ENCODE assay signal across 1 cellular context in the genomic region with DNA sequence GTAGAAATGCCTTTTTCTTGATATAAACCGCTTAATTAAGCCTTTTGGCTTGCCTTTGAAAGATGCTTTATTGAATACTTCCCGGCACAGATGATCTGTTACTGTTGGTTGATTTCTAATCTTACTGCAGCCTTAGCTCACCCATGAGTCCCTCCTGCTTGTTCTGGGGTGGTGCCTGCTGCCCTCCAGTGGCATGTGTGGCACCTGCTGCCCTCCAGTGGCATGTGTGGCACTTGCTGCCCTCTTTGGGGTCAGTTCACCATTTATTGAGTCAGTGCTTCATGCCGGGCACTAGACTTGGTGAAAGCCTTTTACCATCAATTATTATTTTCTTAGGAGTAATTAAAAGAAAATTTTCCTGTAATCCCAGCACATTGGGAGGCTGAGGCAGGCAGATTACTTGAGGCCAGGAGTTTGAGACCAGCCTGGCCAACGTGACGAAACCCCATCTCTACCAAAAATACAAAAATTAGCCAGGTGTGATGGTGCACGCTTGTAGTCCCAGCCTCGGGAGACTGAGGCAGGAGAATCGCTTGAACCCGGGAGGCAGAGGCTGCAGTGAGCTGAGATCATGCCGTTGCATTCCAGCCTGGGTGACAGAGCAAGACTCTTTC.
TF ChIP-seq lines count a peak whose summit lies in the region.

No MANE protein-coding gene starts in this region.

TF ChIP-seq in HepG2, 621 proteins besides CTCF, POLR2A, EP300 and RAD21 (continued from another document):
- TF ChIP-seq MBNL3 (CRISPR knock-in tag; conservative IDR thresholded peaks at IDR 0.05): no peak
- TF ChIP-seq ZEB1 (IDR thresholded peaks at IDR 0.05; ENCODE audit: insufficient replicate concordance, low read depth): no peak
- TF ChIP-seq ZNF274 (CRISPR knock-in tag; IDR thresholded peaks at IDR 0.05): no peak
- TF ChIP-seq ZNF720 (CRISPR knock-in tag; IDR thresholded peaks at IDR 0.05): no peak
- TF ChIP-seq NFKB2 (CRISPR knock-in tag; IDR thresholded peaks at IDR 0.05; ENCODE audit: borderline replicate concordance): no peak
- no peak for TF ChIP-seq SOX13 (IDR thresholded peaks at IDR 0.05)
- TF ChIP-seq SOX13 (CRISPR knock-in tag; conservative IDR thresholded peaks at IDR 0.05 in 1 of 2, IDR thresholded peaks at IDR 0.05 in 1 of 2): no peak
- TF ChIP-seq, protein P1, sequence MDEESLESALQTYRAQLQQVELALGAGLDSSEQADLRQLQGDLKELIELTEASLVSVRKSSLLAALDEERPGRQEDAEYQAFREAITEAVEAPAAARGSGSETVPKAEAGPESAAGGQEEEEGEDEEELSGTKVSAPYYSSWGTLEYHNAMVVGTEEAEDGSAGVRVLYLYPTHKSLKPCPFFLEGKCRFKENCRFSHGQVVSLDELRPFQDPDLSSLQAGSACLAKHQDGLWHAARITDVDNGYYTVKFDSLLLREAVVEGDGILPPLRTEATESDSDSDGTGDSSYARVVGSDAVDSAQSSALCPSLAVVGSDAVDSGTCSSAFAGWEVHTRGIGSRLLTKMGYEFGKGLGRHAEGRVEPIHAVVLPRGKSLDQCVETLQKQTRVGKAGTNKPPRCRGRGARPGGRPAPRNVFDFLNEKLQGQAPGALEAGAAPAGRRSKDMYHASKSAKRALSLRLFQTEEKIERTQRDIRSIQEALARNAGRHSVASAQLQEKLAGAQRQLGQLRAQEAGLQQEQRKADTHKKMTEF (CRISPR knock-in tag; IDR thresholded peaks at IDR 0.05): no peak
TF ChIP-seq in HepG2: peak in this region for 6.
